In the genomic region with DNA sequence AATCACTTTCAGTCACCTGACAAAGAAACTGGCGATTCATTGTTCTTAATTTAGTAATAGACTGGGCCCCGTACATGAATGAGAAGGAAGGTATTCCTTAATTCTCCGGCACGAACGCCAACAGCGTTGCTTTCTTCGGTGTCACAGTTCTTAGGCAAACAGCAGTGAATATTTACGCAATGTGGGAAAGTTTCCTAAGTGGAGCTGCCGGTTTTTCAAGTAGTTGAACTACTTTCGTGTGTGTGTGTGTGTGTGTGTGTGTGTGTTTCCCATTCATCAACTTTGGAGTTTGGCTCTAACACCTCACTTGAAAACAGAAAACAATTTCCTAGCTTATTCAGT, we compare ENCODE assay signal across 1 cellular context.
TF ChIP-seq lines count a peak whose summit lies in the region.

No MANE protein-coding gene starts in this region.

TF ChIP-seq in GM23338, 12 proteins besides CTCF, POLR2A, EP300 and RAD21 (continued from another document):
- TF ChIP-seq ZNF462 (CRISPR knock-in tag; IDR thresholded peaks at IDR 0.05), result no peak
- no peak for TF ChIP-seq REST (IDR thresholded peaks at IDR 0.05; ENCODE audit: unreplicated experiment)
- no peak for TF ChIP-seq POLR2AphosphoS5 (IDR thresholded peaks at IDR 0.05; ENCODE audit: low read depth)
